ENCODE assay signal across 25 cellular contexts in the genomic region with DNA sequence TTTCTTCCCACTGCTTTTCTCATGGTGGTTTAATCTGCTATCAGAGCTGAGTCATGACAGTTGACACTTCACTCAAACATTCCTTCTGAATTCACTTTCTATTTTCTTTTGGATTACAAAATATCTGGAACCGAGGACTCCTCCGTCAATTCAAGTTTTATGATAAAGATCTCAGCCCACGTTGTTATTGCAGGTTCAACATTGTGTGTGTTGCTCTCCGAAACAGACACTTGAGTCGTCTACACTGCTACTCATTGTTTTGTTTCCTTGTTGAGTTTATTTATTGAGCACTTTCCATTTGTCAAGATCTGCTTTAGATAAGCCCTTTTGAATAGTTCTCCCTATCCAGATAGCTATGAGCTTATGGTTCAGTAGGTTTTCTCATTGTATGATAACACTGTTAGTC.
DNase-seq lines count a peak whose midpoint lies in the region; ATAC-seq and TF ChIP-seq lines count a peak whose summit lies in the region.
"Had no signal": no experiment of that assay in that cellular context is flagged by ENCODE, and none has a peak within 500 bp of the region (broad histone marks: within the 10 kb centered on the region; RNA-seq: fewer than 3 reads in every experiment).

No MANE protein-coding gene starts in this region.

- H3K4me1 ChIP-seq in ACC112 (ENCODE audit: control insufficient read depth, insufficient read depth, low read length, unreplicated experiment) (peaks cover 5% of the 10 kb centered on the region), MM.1S (ENCODE audit: low read length) (no peaks in the 10 kb centered on the region)
- H3K4me1 ChIP-seq: stomach, upper lobe of left lung had no signal

- ATAC-seq in Right ventricle myocardium inferior: no peak
- ATAC-seq in activated CD4-positive, alpha-beta T cell treated with anti-CD3 and anti-CD28 coated beads for 36 hours: no peak
- ATAC-seq: activated T-cell treated with anti-CD3 and anti-CD28 coated beads, Interleukin-2, amount 50 U/mL, for 72 hours; left ventricle myocardium superior had no signal

- intact Hi-C loops in Right ventricle myocardium inferior (cut with DNase I): no loop called here
- intact Hi-C loops in activated CD4-positive, alpha-beta T cell treated with anti-CD3 and anti-CD28 coated beads for 36 hours (cut with DNase I, micrococcal nuclease): no loop called here

- peak overlapping the region; percentile 55 for H3K4me3 ChIP-seq in ACC112 (ENCODE audit: low read depth, low read length)
- no peak overlapping the region for H3K4me3 ChIP-seq in MM.1S (ENCODE audit: low read length)
- H3K4me3 ChIP-seq: ovary, stomach, upper lobe of left lung had no signal

- POLR2A ChIA-PET in activated CD4-positive, alpha-beta T cell treated with anti-CD3 and anti-CD28 coated beads for 36 hours (lab: Charles Lee): no interaction called here

- CTCF ChIA-PET in activated CD4-positive, alpha-beta T cell treated with anti-CD3 and anti-CD28 coated beads for 36 hours (lab: Charles Lee): interaction anchor here (0.6 kb wide), 1 partner anchor 15 kb away, joined by 3 read pairs; no protein-coding TSS in a partner anchor

- no peaks in the 10 kb centered on the region for H3K9me2 ChIP-seq in MM.1S (replicated peaks; ENCODE audit: insufficient read depth, low read length)

- H3K79me2 ChIP-seq in ACC112 (ENCODE audit: control insufficient read depth, insufficient read depth, low read length, unreplicated experiment) (no peaks in the 10 kb centered on the region), MM.1S (ENCODE audit: low read length) (no peaks in the 10 kb centered on the region)

- DNase-seq in NCI-H187 (lab: John Stamatoyannopoulos, UW): peak; percentile 9 to 22
- DNase-seq in amniotic epithelial cell (ENCODE audit: low read depth): peak; percentile 83
- DNase-seq in kidney tubule cell (ENCODE audit: low spot score): peak; percentile 18
- DNase-seq in Right ventricle myocardium inferior (ENCODE audit: missing footprints): no peak
- DNase-seq in MM.1S: no peak
- DNase-seq in activated CD8-positive, alpha-beta memory T cell treated with anti-CD3 and anti-CD28 coated beads, Interleukin-2, amount 50 U/mL, for 48 hours: no peak
- DNase-seq in activated CD4-positive, alpha-beta T cell treated with anti-CD3 and anti-CD28 coated beads for 36 hours: no peak
- DNase-seq: activated B cell treated with CpG ODN at 0.5 μM for 24 hours; activated T-cell treated with anti-CD3 and anti-CD28 coated beads, Interleukin-2, amount 50 U/mL, for 72 hours; CD4-positive, alpha-beta memory T cell; dermis blood vessel endothelial cell; EL; KG1; left ventricle myocardium superior; NCI-H1092; NCI-H2171; ovary; stimulated activated CD4-positive, alpha-beta T cell treated with anti-CD3 and anti-CD28 coated beads, Interleukin-1b, Interleukin-23, amount 100 ng/mL, for 48 hours; stomach; upper lobe of left lung had no signal

- H3K36me3 Mint-ChIP-seq in activated CD4-positive, alpha-beta T cell treated with anti-CD3 and anti-CD28 coated beads for 36 hours (ENCODE audit: low read depth): no peaks in the 10 kb centered on the region
- H3K36me3 Mint-ChIP-seq: activated naive CD4-positive, alpha-beta T cell treated with anti-CD3 and anti-CD28 coated beads, Interleukin-2, amount 50 U/mL, for 24 hours; brain; CD4-positive, alpha-beta memory T cell had no signal

- H3K27me3 ChIP-seq in ACC112 (ENCODE audit: insufficient read depth, low read length) (no peaks in the 10 kb centered on the region), MM.1S (replicated peaks; ENCODE audit: insufficient read depth, low read length) (no peaks in the 10 kb centered on the region)
- H3K27me3 ChIP-seq: ovary, stomach, upper lobe of left lung had no signal

- H3K27ac ChIP-seq in ACC112 (ENCODE audit: low read depth, low read length) (no peak overlapping the region), MM.1S (ENCODE audit: low read length) (no peak overlapping the region)
- H3K27ac ChIP-seq: epithelial cell of prostate, ovary, stomach, upper lobe of left lung had no signal

- peaks cover 21% of the 10 kb centered on the region for H3K9me3 Mint-ChIP-seq in activated CD4-positive, alpha-beta T cell treated with anti-CD3 and anti-CD28 coated beads for 36 hours (ENCODE audit: low read depth)

- H3K4me1 Mint-ChIP-seq in activated CD4-positive, alpha-beta T cell treated with anti-CD3 and anti-CD28 coated beads for 36 hours: no peaks in the 10 kb centered on the region
- H3K4me1 Mint-ChIP-seq: activated B cell treated with CpG ODN at 0.5 μM for 24 hours; activated naive CD4-positive, alpha-beta T cell treated with anti-CD3 and anti-CD28 coated beads, Interleukin-2, amount 50 U/mL, for 24 hours; brain; CD4-positive, alpha-beta memory T cell had no signal

- H3F3A ChIP-seq in MM.1S (ENCODE audit: insufficient read depth, low read length): no peaks in the 10 kb centered on the region

- H4K20me1 ChIP-seq in MM.1S (ENCODE audit: insufficient read depth, low read length): no peaks in the 10 kb centered on the region

- H3K4me3 Mint-ChIP-seq in activated CD4-positive, alpha-beta T cell treated with anti-CD3 and anti-CD28 coated beads for 36 hours: no peak overlapping the region
- H3K4me3 Mint-ChIP-seq: activated B cell treated with CpG ODN at 0.5 μM for 24 hours; activated naive CD4-positive, alpha-beta T cell treated with anti-CD3 and anti-CD28 coated beads, Interleukin-2, amount 50 U/mL, for 24 hours; activated T-cell treated with anti-CD3 and anti-CD28 coated beads, Interleukin-2, amount 50 U/mL, for 72 hours; brain; T-helper 1 cell treated with Interleukin-12 subunit alpha and Interleukin-12 subunit beta and Interleukin-4 antibody, amounts not matched to agents 30 μg/mL and 1 μg/mL, for 36 hours had no signal

- H3K4me2 ChIP-seq in MM.1S (ENCODE audit: low read depth, low read length): no peak overlapping the region

- H3K9me3 ChIP-seq in MM.1S (replicated peaks; ENCODE audit: insufficient read depth, low read length): no peaks in the 10 kb centered on the region
- H3K9me3 ChIP-seq: ovary, upper lobe of left lung had no signal

- no peaks in the 10 kb centered on the region for H3K27me3 Mint-ChIP-seq in activated CD4-positive, alpha-beta T cell treated with anti-CD3 and anti-CD28 coated beads for 36 hours
- H3K27me3 Mint-ChIP-seq: activated B cell treated with CpG ODN at 0.5 μM for 24 hours; activated naive CD4-positive, alpha-beta T cell treated with anti-CD3 and anti-CD28 coated beads, Interleukin-2, amount 50 U/mL, for 24 hours; CD4-positive, alpha-beta memory T cell had no signal

- H3K36me3 ChIP-seq in ACC112 (ENCODE audit: insufficient read depth, low read length) (no peaks in the 10 kb centered on the region), MM.1S (replicated peaks; ENCODE audit: insufficient read depth, low read length) (no peaks in the 10 kb centered on the region)
- H3K36me3 ChIP-seq: ovary, stomach, upper lobe of left lung had no signal

- TF ChIP-seq CTCF in MM.1S (IDR thresholded peaks at IDR 0.05; ENCODE audit: low read length): no peak

- H3K27ac Mint-ChIP-seq in activated CD4-positive, alpha-beta T cell treated with anti-CD3 and anti-CD28 coated beads for 36 hours: no peak overlapping the region
- H3K27ac Mint-ChIP-seq: activated B cell treated with CpG ODN at 0.5 μM for 24 hours; activated naive CD4-positive, alpha-beta T cell treated with anti-CD3 and anti-CD28 coated beads, Interleukin-2, amount 50 U/mL, for 24 hours; activated T-cell treated with anti-CD3 and anti-CD28 coated beads, Interleukin-2, amount 50 U/mL, for 72 hours; brain; CD4-positive, alpha-beta memory T cell; T-helper 1 cell treated with Interleukin-12 subunit alpha and Interleukin-12 subunit beta and Interleukin-4 antibody, amounts not matched to agents 30 μg/mL and 1 μg/mL, for 36 hours had no signal

- H3K9ac ChIP-seq in MM.1S (ENCODE audit: low read length): no peak overlapping the region

- H2AFZ ChIP-seq in ACC112 (ENCODE audit: low read length, unreplicated experiment) (no peak overlapping the region), MM.1S (ENCODE audit: low read length) (no peak overlapping the region)

Comparison
In these comparisons a context has a peak if more than half of its experiments do, and no peak if none do; other contexts are left out.
1. DNase-seq: peak in NCI-H187 (2 of 2), amniotic epithelial cell (single experiment) and kidney tubule cell (single experiment); none in Right ventricle myocardium inferior (single experiment), MM.1S (single experiment), activated CD8-positive, alpha-beta memory T cell treated with anti-CD3 and anti-CD28 coated beads, Interleukin-2, amount 50 U/mL, for 48 hours (single experiment) and activated CD4-positive, alpha-beta T cell treated with anti-CD3 and anti-CD28 coated beads for 36 hours (single experiment).